1 cellular context compared by ENCODE assay signal in genomic region chr13:33179463-33179862, GRCh38.
TF ChIP-seq lines count a peak whose summit lies in the region.

No MANE protein-coding gene starts in this region.

TF ChIP-seq in IMR-90, 13 proteins besides CTCF, POLR2A, EP300 and RAD21:
- TF ChIP-seq USF2 (IDR thresholded peaks at IDR 0.05; ENCODE audit: low read depth, low read length): no peak
- no peak for TF ChIP-seq FOS (IDR thresholded peaks at IDR 0.05; ENCODE audit: low read depth, low read length)
- no peak for TF ChIP-seq CHD1 (IDR thresholded peaks at IDR 0.05; ENCODE audit: low read depth, low read length)
- no peak for TF ChIP-seq ELK1 (IDR thresholded peaks at IDR 0.05; ENCODE audit: borderline replicate concordance, low read depth, low read length)
- TF ChIP-seq RFX5 (IDR thresholded peaks at IDR 0.05; ENCODE audit: low read depth, low read length): no peak
- no peak for TF ChIP-seq BHLHE40 (IDR thresholded peaks at IDR 0.05; ENCODE audit: low read depth, low read length)
- no peak for TF ChIP-seq MAFK (IDR thresholded peaks at IDR 0.05; ENCODE audit: low read depth, low read length)
- TF ChIP-seq SMC3 (IDR thresholded peaks at IDR 0.05; ENCODE audit: low read depth, low read length): no peak
- no peak for TF ChIP-seq MAZ (IDR thresholded peaks at IDR 0.05; ENCODE audit: borderline replicate concordance, low read depth, low read length)
- no peak for TF ChIP-seq RCOR1 (IDR thresholded peaks at IDR 0.05; ENCODE audit: insufficient replicate concordance, low read length)
- TF ChIP-seq NFE2L2 (IDR thresholded peaks at IDR 0.05; ENCODE audit: low read depth, low read length): no peak
- TF ChIP-seq MXI1 (IDR thresholded peaks at IDR 0.05; ENCODE audit: borderline replicate concordance, low read depth, low read length): no peak
- TF ChIP-seq CEBPB (IDR thresholded peaks at IDR 0.05; ENCODE audit: low read depth, low read length): no peak
